Comparison of ENCODE assay signal across 2 cellular contexts in the genomic region with DNA sequence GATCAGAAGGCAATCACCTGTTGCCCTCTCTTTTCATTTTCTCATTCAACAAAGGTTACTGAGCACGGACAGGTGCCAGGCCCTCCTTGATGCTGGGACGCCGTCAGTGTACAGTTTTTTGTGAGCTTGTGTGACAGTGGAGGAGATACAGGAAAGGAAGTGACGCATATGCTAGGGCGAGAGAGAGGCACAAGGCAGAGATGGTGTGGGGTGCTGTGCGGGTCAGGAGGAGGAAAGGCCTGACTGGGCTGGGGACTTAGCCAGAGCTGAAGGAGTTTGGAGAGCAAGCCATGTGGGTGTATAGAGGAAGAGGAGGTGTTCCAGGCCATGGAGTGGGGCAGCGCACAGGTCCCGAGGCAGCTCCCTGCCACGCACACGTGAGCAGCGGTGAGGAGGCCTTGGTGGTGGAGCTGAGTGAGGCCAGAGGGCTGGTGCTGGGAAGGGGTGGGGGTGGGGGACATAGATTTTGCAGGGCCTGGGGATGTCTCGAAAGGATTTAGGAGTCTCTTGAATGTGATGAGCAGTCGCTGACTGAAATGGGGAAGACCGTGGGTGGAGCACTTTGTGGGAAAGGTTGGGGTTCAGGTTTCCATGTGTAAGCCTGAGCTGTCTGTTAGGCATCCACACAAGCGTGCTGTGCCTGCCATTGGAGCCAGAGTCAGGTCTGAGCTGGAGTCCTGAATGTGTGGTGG.
TF ChIP-seq lines count a peak whose summit lies in the region.

No MANE protein-coding gene starts in this region.

TF ChIP-seq in IMR-90, 13 proteins besides CTCF, POLR2A, EP300 and RAD21:
- TF ChIP-seq NFE2L2 (IDR thresholded peaks at IDR 0.05; ENCODE audit: low read depth, low read length) (no peak), MAFK (IDR thresholded peaks at IDR 0.05; ENCODE audit: low read depth, low read length) (no peak), FOS (IDR thresholded peaks at IDR 0.05; ENCODE audit: low read depth, low read length) (no peak), RFX5 (IDR thresholded peaks at IDR 0.05; ENCODE audit: low read depth, low read length) (no peak), MXI1 (IDR thresholded peaks at IDR 0.05; ENCODE audit: borderline replicate concordance, low read depth, low read length) (no peak), SMC3 (IDR thresholded peaks at IDR 0.05; ENCODE audit: low read depth, low read length) (no peak), RCOR1 (IDR thresholded peaks at IDR 0.05; ENCODE audit: insufficient replicate concordance, low read length) (no peak), CEBPB (IDR thresholded peaks at IDR 0.05; ENCODE audit: low read depth, low read length) (no peak)
- TF ChIP-seq, protein P1, sequence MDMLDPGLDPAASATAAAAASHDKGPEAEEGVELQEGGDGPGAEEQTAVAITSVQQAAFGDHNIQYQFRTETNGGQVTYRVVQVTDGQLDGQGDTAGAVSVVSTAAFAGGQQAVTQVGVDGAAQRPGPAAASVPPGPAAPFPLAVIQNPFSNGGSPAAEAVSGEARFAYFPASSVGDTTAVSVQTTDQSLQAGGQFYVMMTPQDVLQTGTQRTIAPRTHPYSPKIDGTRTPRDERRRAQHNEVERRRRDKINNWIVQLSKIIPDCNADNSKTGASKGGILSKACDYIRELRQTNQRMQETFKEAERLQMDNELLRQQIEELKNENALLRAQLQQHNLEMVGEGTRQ (IDR thresholded peaks at IDR 0.05; ENCODE audit: low read depth, low read length) = no peak
- TF ChIP-seq, protein P2, sequence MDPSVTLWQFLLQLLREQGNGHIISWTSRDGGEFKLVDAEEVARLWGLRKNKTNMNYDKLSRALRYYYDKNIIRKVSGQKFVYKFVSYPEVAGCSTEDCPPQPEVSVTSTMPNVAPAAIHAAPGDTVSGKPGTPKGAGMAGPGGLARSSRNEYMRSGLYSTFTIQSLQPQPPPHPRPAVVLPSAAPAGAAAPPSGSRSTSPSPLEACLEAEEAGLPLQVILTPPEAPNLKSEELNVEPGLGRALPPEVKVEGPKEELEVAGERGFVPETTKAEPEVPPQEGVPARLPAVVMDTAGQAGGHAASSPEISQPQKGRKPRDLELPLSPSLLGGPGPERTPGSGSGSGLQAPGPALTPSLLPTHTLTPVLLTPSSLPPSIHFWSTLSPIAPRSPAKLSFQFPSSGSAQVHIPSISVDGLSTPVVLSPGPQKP (IDR thresholded peaks at IDR 0.05; ENCODE audit: borderline replicate concordance, low read depth, low read length) = no peak

TF ChIP-seq in GM12878, 131 proteins besides CTCF, POLR2A, EP300 and RAD21:
- TF ChIP-seq, protein P3, sequence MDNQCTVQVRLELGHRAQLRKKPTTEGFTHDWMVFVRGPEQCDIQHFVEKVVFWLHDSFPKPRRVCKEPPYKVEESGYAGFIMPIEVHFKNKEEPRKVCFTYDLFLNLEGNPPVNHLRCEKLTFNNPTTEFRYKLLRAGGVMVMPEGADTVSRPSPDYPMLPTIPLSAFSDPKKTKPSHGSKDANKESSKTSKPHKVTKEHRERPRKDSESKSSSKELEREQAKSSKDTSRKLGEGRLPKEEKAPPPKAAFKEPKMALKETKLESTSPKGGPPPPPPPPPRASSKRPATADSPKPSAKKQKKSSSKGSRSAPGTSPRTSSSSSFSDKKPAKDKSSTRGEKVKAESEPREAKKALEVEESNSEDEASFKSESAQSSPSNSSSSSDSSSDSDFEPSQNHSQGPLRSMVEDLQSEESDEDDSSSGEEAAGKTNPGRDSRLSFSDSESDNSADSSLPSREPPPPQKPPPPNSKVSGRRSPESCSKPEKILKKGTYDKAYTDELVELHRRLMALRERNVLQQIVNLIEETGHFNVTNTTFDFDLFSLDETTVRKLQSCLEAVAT (IDR thresholded peaks at IDR 0.05) = no peak
- TF ChIP-seq, protein P4, sequence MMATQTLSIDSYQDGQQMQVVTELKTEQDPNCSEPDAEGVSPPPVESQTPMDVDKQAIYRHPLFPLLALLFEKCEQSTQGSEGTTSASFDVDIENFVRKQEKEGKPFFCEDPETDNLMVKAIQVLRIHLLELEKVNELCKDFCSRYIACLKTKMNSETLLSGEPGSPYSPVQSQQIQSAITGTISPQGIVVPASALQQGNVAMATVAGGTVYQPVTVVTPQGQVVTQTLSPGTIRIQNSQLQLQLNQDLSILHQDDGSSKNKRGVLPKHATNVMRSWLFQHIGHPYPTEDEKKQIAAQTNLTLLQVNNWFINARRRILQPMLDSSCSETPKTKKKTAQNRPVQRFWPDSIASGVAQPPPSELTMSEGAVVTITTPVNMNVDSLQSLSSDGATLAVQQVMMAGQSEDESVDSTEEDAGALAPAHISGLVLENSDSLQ (IDR thresholded peaks at IDR 0.05) = no peak
